9 cellular contexts compared by ENCODE assay signal in the genomic region with DNA sequence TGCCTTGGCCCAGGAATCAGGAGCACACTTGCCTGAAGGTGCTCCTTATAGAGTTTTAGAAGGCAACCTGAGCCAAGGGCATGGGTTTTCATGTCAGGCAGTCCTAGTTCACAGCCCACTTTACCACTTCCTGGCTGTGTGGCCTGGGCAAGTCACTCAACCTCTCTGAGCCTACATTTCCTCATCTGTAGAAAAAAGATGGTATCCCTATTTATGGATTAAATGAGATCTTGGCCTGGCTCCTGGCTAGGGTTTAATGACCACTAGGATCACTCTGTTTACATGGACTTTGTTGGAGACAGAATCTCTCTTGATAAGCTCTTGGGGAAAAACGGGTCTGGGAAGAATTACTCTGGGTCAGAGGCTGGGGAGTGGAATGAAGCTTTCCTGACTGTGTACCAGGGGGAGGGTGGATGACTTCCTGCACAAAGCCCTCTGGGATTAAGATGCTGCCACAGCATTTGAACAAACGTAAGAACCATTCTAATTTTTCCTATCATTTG. TPM values are rescaled to one million over a fixed set of nuclear protein-coding genes. Genes with fewer than 3 reads are reported as not detected.
DNase-seq lines count a peak whose midpoint lies in the region; ATAC-seq and TF ChIP-seq lines count a peak whose summit lies in the region.
"Had no signal": no experiment of that assay in that cellular context is flagged by ENCODE, and none has a peak within 500 bp of the region (broad histone marks: within the 10 kb centered on the region; RNA-seq: fewer than 3 reads in every experiment).

No MANE protein-coding gene starts in this region.

- no peaks in the 10 kb centered on the region for H3K27me3 Mint-ChIP-seq in activated CD8-positive, alpha-beta T cell treated with anti-CD3 and anti-CD28 coated beads for 36 hours
- peaks cover 0 to 2% of the 10 kb centered on the region in 2 donors for H3K27me3 Mint-ChIP-seq in stimulated activated naive B cell treated with anti-CD40 and anti-IgM and Interleukin-4, amounts not matched to agents 10 μg/mL and 1 μg/mL and 100 μg/mL, for 72 hours

- peaks cover 2% of the 10 kb centered on the region for H3K36me3 Mint-ChIP-seq in activated CD8-positive, alpha-beta T cell treated with anti-CD3 and anti-CD28 coated beads for 36 hours (ENCODE audit: low read depth)
- no peaks in the 10 kb centered on the region for H3K36me3 Mint-ChIP-seq in stimulated activated naive B cell treated with anti-CD40 and anti-IgM and Interleukin-4, amounts not matched to agents 10 μg/mL and 1 μg/mL and 100 μg/mL, for 72 hours

- DNase-seq in HCT116 (ENCODE audit: low read depth, low spot score), result no peak
- DNase-seq in activated CD8-positive, alpha-beta T cell treated with anti-CD3 and anti-CD28 coated beads for 36 hours, result no peak
- DNase-seq in foreskin fibroblast, result peak; percentile 64 to 82
- no peak for DNase-seq in stimulated activated naive B cell treated with anti-CD40 and anti-IgM and Interleukin-4, amounts not matched to agents 10 μg/mL and 1 μg/mL and 100 μg/mL, for 72 hours
- DNase-seq in hippocampal formation (lab: John Stamatoyannopoulos, UW), result no peak

- BruUV-seq in HCT116 (replicated peaks; lab: Mats Ljungman, UMichigan), result no TSS peak

- H3K4me2 ChIP-seq in HCT116 (ENCODE audit: low read length), result peak overlapping the region; percentile 95

- peak overlapping the region; percentile 91 for H3K9ac ChIP-seq in HCT116 (ENCODE audit: low read length)

- H3K79me2 ChIP-seq in HCT116 (ENCODE audit: insufficient read depth, low read length), result peaks cover 14% of the 10 kb centered on the region

- no peaks in the 10 kb centered on the region for H4K20me1 ChIP-seq in HCT116 (ENCODE audit: insufficient read depth)

- TF ChIP-seq POLR2A in HCT116 (IDR thresholded peaks at IDR 0.05; ENCODE audit: borderline replicate concordance, extremely low read depth, insufficient read depth, insufficient read length), result no peak

- peak overlapping the region; percentile 94 for H3K27ac Mint-ChIP-seq in activated CD8-positive, alpha-beta T cell treated with anti-CD3 and anti-CD28 coated beads for 36 hours
- peak overlapping the region; percentile 82 for H3K27ac Mint-ChIP-seq in stimulated activated naive B cell treated with anti-CD40 and anti-IgM and Interleukin-4, amounts not matched to agents 10 μg/mL and 1 μg/mL and 100 μg/mL, for 72 hours
- H3K27ac Mint-ChIP-seq: progenitor cell of endocrine pancreas had no signal

- TF ChIP-seq CTCF in HCT116 (IDR thresholded peaks at IDR 0.05 in 2 of 3, conservative IDR thresholded peaks at IDR 0.05 in 1 of 3; ENCODE audit: borderline replicate concordance in 1 of 3, insufficient read depth in 1 of 3, low read depth in 2 of 3, low read length in 2 of 3) (no peak), foreskin fibroblast (IDR thresholded peaks at IDR 0.05; ENCODE audit: low read depth, low read length) (no peak)
- TF ChIP-seq CTCF in activated CD8-positive, alpha-beta T cell treated with anti-CD3 and anti-CD28 coated beads for 36 hours (IDR thresholded peaks at IDR 0.05), result no peak

- H3K27ac ChIP-seq in HCT116 (ENCODE audit: low read depth, low read length), result peak overlapping the region; percentile 96

- no peaks in the 10 kb centered on the region for H3K36me3 ChIP-seq in HCT116 (ENCODE audit: control insufficient read depth in 1 of 2, insufficient read depth in 2 of 2, low read length in 2 of 2)

- H3K9me2 ChIP-seq in HCT116 (ENCODE audit: insufficient read depth), result no peaks in the 10 kb centered on the region

- RAD21 ChIA-PET in HCT116 (lab: Charles Lee; ENCODE audit: low non-redundant PET in 1 of 2, low total read pairs in 2 of 2, uncharacterized antibody in 2 of 2, unreplicated experiment in 2 of 2), result interaction anchor here (1.7 to 2.0 kb wide), 2 partner anchors 14 to 15 kb away, joined by 4 to 5 read pairs; partner anchors contain the start of gene MT1E (in 2 of the 2)

- peak overlapping the region; percentile 81 for H3K4me3 Mint-ChIP-seq in activated CD8-positive, alpha-beta T cell treated with anti-CD3 and anti-CD28 coated beads for 36 hours
- peak overlapping the region; percentile 23 to 39 for H3K4me3 Mint-ChIP-seq in stimulated activated naive B cell treated with anti-CD40 and anti-IgM and Interleukin-4, amounts not matched to agents 10 μg/mL and 1 μg/mL and 100 μg/mL, for 72 hours

- H2AFZ ChIP-seq in HCT116 (ENCODE audit: low read depth, low read length, poor library complexity, severe bottlenecking), result no peak overlapping the region

- CTCF ChIA-PET in HCT116 (lab: Charles Lee), result interaction anchor here (0.7 to 1.7 kb wide), 4 partner anchors 9 to 91 kb away, joined by 3 to 6 read pairs (median 4); partner anchors contain the start of gene MT1E
- CTCF ChIA-PET in activated CD8-positive, alpha-beta T cell treated with anti-CD3 and anti-CD28 coated beads for 36 hours (lab: Charles Lee), result interaction anchor here (0.8 to 3.0 kb wide), 5 partner anchors 8 to 107 kb away, joined by 3 to 12 read pairs (median 3); no protein-coding TSS in a partner anchor

- H3K4me1 Mint-ChIP-seq in activated CD8-positive, alpha-beta T cell treated with anti-CD3 and anti-CD28 coated beads for 36 hours (ENCODE audit: low read depth), result peaks cover 77% of the 10 kb centered on the region
- H3K4me1 Mint-ChIP-seq in stimulated activated naive B cell treated with anti-CD40 and anti-IgM and Interleukin-4, amounts not matched to agents 10 μg/mL and 1 μg/mL and 100 μg/mL, for 72 hours, result peaks cover 28 to 48% of the 10 kb centered on the region in 2 donors

- intact Hi-C loops in HCT116 (cut with micrococcal nuclease), result no loop called here
- intact Hi-C loops in activated CD8-positive, alpha-beta T cell treated with anti-CD3 and anti-CD28 coated beads for 36 hours (cut with micrococcal nuclease), result loop anchor here (5.0 kb wide), 1 partner anchor 72 kb away; the partner anchor contains the start of gene MT1X

- POLR2A ChIA-PET in HCT116 (lab: Charles Lee), result interaction anchor here (1.2 to 16.1 kb wide), 4 partner anchors 14 to 321 kb away, joined by 3 to 344 read pairs (median 4); partner anchors contain the start of genes HERPUD1 and MT1E
- POLR2A ChIA-PET in activated CD8-positive, alpha-beta T cell treated with anti-CD3 and anti-CD28 coated beads for 36 hours (lab: Charles Lee), result interaction anchor here (0.6 to 1.8 kb wide), 5 partner anchors 12 to 140 kb away, joined by 3 to 8 read pairs (median 3); partner anchors contain the start of gene MT1E

- H3K9me3 ChIP-seq in HCT116 (ENCODE audit: control insufficient read depth in 1 of 2, insufficient read depth in 1 of 2, low read depth in 1 of 2, low read length in 2 of 2), result no peaks in the 10 kb centered on the region

- ATAC-seq in HCT116 (no peak), GM21619 (IDR thresholded peaks at IDR 0.05; ENCODE audit: unreplicated experiment) (no peak), GM19467 (IDR thresholded peaks at IDR 0.05; ENCODE audit: unreplicated experiment) (no peak), HG02885 (IDR thresholded peaks at IDR 0.05; ENCODE audit: poor library complexity, unreplicated experiment) (no peak)
- ATAC-seq in activated CD8-positive, alpha-beta T cell treated with anti-CD3 and anti-CD28 coated beads for 36 hours, result peak; percentile 18
- no peak for ATAC-seq in stimulated activated naive B cell treated with anti-CD40 and anti-IgM and Interleukin-4, amounts not matched to agents 10 μg/mL and 1 μg/mL and 100 μg/mL, for 72 hours (replicated peaks)

- H3K4me3 ChIP-seq in HCT116 (replicated peaks in 1 of 2; ENCODE audit: low read depth in 1 of 2, low read length in 2 of 2) (peak overlapping the region in 1 of 2 experiments; percentile 85; a peak in 3 of 4 replicates), foreskin fibroblast (ENCODE audit: low read depth in 1 of 2, low read length in 2 of 2) (peak overlapping the region; percentile 69 to 84)

- peaks cover 73 to 89% of the 10 kb centered on the region in 2 experiments for H3K4me1 ChIP-seq in HCT116 (ENCODE audit: control insufficient read depth in 1 of 2, insufficient read depth in 2 of 2, low read length in 2 of 2)

- H3K27me3 ChIP-seq in HCT116 (ENCODE audit: insufficient read depth, low read length), result no peaks in the 10 kb centered on the region

- TF ChIP-seq RAD21 in HCT116 (IDR thresholded peaks at IDR 0.05; ENCODE audit: low read depth), result no peak

- no peaks in the 10 kb centered on the region for H3K9me3 Mint-ChIP-seq in activated CD8-positive, alpha-beta T cell treated with anti-CD3 and anti-CD28 coated beads for 36 hours
- H3K9me3 Mint-ChIP-seq in stimulated activated naive B cell treated with anti-CD40 and anti-IgM and Interleukin-4, amounts not matched to agents 10 μg/mL and 1 μg/mL and 100 μg/mL, for 72 hours, result no peaks in the 10 kb centered on the region

TF ChIP-seq in HCT116, 20 proteins besides CTCF, POLR2A, EP300 and RAD21 (continues in another document):
- TF ChIP-seq ZBTB33 (IDR thresholded peaks at IDR 0.05; ENCODE audit: extremely low read depth, insufficient replicate concordance, low read length), result no peak

RNA-seq across cellular contexts. Expression of gene MT2A, which starts 2.3 kb away (rescaled TPM):
- 710 TPM for total RNA-seq in HCT116 (2021; ENCODE audit: unreplicated experiment)
- polyA plus RNA-seq in HCT116 (2012), result 2,621 and 2,940 TPM in 2 replicates
- total RNA-seq in activated CD8-positive, alpha-beta T cell treated with anti-CD3 and anti-CD28 coated beads for 36 hours, result 100 to 1,000 TPM; 141 to 144 TPM

RNA-seq across cellular contexts. Expression of gene MT1E, which starts 14.9 kb away (rescaled TPM):
- total RNA-seq in HCT116 (2021; ENCODE audit: unreplicated experiment), result 383 TPM
- 1,051 and 1,163 TPM in 2 replicates for polyA plus RNA-seq in HCT116 (2012)
- total RNA-seq in activated CD8-positive, alpha-beta T cell treated with anti-CD3 and anti-CD28 coated beads for 36 hours, result 10 to 100 TPM; 22.1 to 23.3 TPM

RNA-seq across cellular contexts. Expression of gene MT3, which starts 21.3 kb away (rescaled TPM):
- total RNA-seq in HCT116 (2021; ENCODE audit: unreplicated experiment), result not detected
- polyA plus RNA-seq in HCT116 (2012), result not detected in 2 replicates
- total RNA-seq in activated CD8-positive, alpha-beta T cell treated with anti-CD3 and anti-CD28 coated beads for 36 hours, result 10 to 100 TPM; 30.7 to 33.6 TPM
- total RNA-seq: progenitor cell of endocrine pancreas had no signal

RNA-seq across cellular contexts. Expression of gene MT1M, which starts 21.8 kb away (rescaled TPM):
- 0.39 TPM for total RNA-seq in HCT116 (2021; ENCODE audit: unreplicated experiment)
- not detected in 2 replicates for polyA plus RNA-seq in HCT116 (2012)
- total RNA-seq in activated CD8-positive, alpha-beta T cell treated with anti-CD3 and anti-CD28 coated beads for 36 hours, result not detected
- total RNA-seq: progenitor cell of endocrine pancreas had no signal

RNA-seq across cellular contexts. Expression of gene MT1A, which starts 27.8 kb away (rescaled TPM):
- total RNA-seq in HCT116 (2021; ENCODE audit: unreplicated experiment), result not detected
- polyA plus RNA-seq in HCT116 (2012), result not detected in 2 replicates
- total RNA-seq in activated CD8-positive, alpha-beta T cell treated with anti-CD3 and anti-CD28 coated beads for 36 hours, result not detected
- total RNA-seq: progenitor cell of endocrine pancreas had no signal

Comparison
In these comparisons a context has a peak if more than half of its experiments do, and no peak if none do; other contexts are left out.
1. DNase-seq: peak in foreskin fibroblast (2 of 2); none in HCT116 (single experiment), activated CD8-positive, alpha-beta T cell treated with anti-CD3 and anti-CD28 coated beads for 36 hours (single experiment), stimulated activated naive B cell treated with anti-CD40 and anti-IgM and Interleukin-4, amounts not matched to agents 10 μg/mL and 1 μg/mL and 100 μg/mL, for 72 hours (single experiment) and hippocampal formation (0 of 2).
2. RNA of gene MT1E, which starts 14.9 kb away (total RNA-seq): 383 TPM in HCT116 (single experiment); 22.1 to 23.3 TPM in activated CD8-positive, alpha-beta T cell treated with anti-CD3 and anti-CD28 coated beads for 36 hours; every median in the first group is over 10 times any median in the second.
3. RNA of gene MT3, which starts 21.3 kb away (total RNA-seq): 30.7 to 33.6 TPM in activated CD8-positive, alpha-beta T cell treated with anti-CD3 and anti-CD28 coated beads for 36 hours; not detected in HCT116 (single experiment); every median in the first group is over 10 times any median in the second.